ENCODE assay signal across 8 cellular contexts in genomic region chr1:151327903-151328674, GRCh38. TPM values are rescaled to one million over a fixed set of nuclear protein-coding genes. Genes with fewer than 3 reads are reported as not detected.
DNase-seq lines count a peak whose midpoint lies in the region; ATAC-seq and TF ChIP-seq lines count a peak whose summit lies in the region.

No MANE protein-coding gene starts in this region.

- no peaks in the 10 kb centered on the region for H3K27me3 ChIP-seq in prostate gland (replicated peaks; ENCODE audit: insufficient read depth)

- POLR2A ChIA-PET in activated CD8-positive, alpha-beta T cell treated with anti-CD3 and anti-CD28 coated beads for 36 hours (lab: Charles Lee) = interaction anchor here (0.6 to 11.7 kb wide), 12 partner anchors 8 to 880 kb away, joined by 3 to 120 read pairs (median 5); partner anchors contain the start of genes PSMB4 and ZNF687

- intact Hi-C loops in activated CD8-positive, alpha-beta T cell treated with anti-CD3 and anti-CD28 coated beads for 36 hours (cut with micrococcal nuclease) = no loop called here
- intact Hi-C loops in Right ventricle myocardium superior (cut with DNase I) (no loop called here), prostate gland (cut with DNase I) (no loop called here)

- peak; percentile 61 for DNase-seq in NCI-H345 (lab: John Stamatoyannopoulos, UW)
- DNase-seq in NCI-H345 treated with DMSO at 0.1 percent for 48 hours (lab: John Stamatoyannopoulos, UW; ENCODE audit: unreplicated experiment) = no peak
- peak; percentile 28 for DNase-seq in activated CD8-positive, alpha-beta T cell treated with anti-CD3 and anti-CD28 coated beads for 36 hours
- DNase-seq in Right ventricle myocardium superior = no peak
- no peak for DNase-seq in prostate gland (ENCODE audit: low spot score)
- DNase-seq in pons (ENCODE audit: low spot score) = no peak

- H3K36me3 ChIP-seq in prostate gland = no peaks in the 10 kb centered on the region

- H3K4me3 Mint-ChIP-seq in activated CD8-positive, alpha-beta T cell treated with anti-CD3 and anti-CD28 coated beads for 36 hours = peak overlapping the region; percentile 84

- H3K4me3 ChIP-seq in prostate gland = peak overlapping the region; percentile 75 to 77

- ATAC-seq in HG03175 (IDR thresholded peaks at IDR 0.05; ENCODE audit: unreplicated experiment) (peak; percentile 8), Right ventricle myocardium superior (ENCODE audit: poor library complexity) (peak; percentile 37), GM18873 (IDR thresholded peaks at IDR 0.05; ENCODE audit: low FRiP score, unreplicated experiment) (no peak)
- ATAC-seq in activated CD8-positive, alpha-beta T cell treated with anti-CD3 and anti-CD28 coated beads for 36 hours = peak; percentile 5

- TF ChIP-seq CTCF in activated CD8-positive, alpha-beta T cell treated with anti-CD3 and anti-CD28 coated beads for 36 hours (IDR thresholded peaks at IDR 0.05) = no peak
- no peak for TF ChIP-seq CTCF in prostate gland (IDR thresholded peaks at IDR 0.05)

- H3K9me3 Mint-ChIP-seq in activated CD8-positive, alpha-beta T cell treated with anti-CD3 and anti-CD28 coated beads for 36 hours = no peaks in the 10 kb centered on the region

- TF ChIP-seq POLR2A in prostate gland (IDR thresholded peaks at IDR 0.05) = no peak

- H3K27ac ChIP-seq in prostate gland = peak overlapping the region; percentile 87 to 93

- WGBS in prostate gland = 18% methylated on average over 34 of the region's 34 CpGs

- H3K36me3 Mint-ChIP-seq in activated CD8-positive, alpha-beta T cell treated with anti-CD3 and anti-CD28 coated beads for 36 hours (ENCODE audit: low read depth) = peaks cover 21% of the 10 kb centered on the region

- H3K4me1 ChIP-seq in prostate gland (replicated peaks) = peaks cover 9% of the 10 kb centered on the region

- peaks cover 26% of the 10 kb centered on the region for H3K4me1 Mint-ChIP-seq in activated CD8-positive, alpha-beta T cell treated with anti-CD3 and anti-CD28 coated beads for 36 hours (ENCODE audit: low read depth)

- H3K9me3 ChIP-seq in prostate gland = no peaks in the 10 kb centered on the region

- CTCF ChIA-PET in activated CD8-positive, alpha-beta T cell treated with anti-CD3 and anti-CD28 coated beads for 36 hours (lab: Charles Lee) = interaction anchor here (0.7 to 9.1 kb wide), 8 partner anchors 12 to 171 kb away, joined by 3 to 115 read pairs (median 4); partner anchors contain the start of gene VPS72

- H3K27ac Mint-ChIP-seq in activated CD8-positive, alpha-beta T cell treated with anti-CD3 and anti-CD28 coated beads for 36 hours = peak overlapping the region; percentile 96

- no peaks in the 10 kb centered on the region for H3K27me3 Mint-ChIP-seq in activated CD8-positive, alpha-beta T cell treated with anti-CD3 and anti-CD28 coated beads for 36 hours

RNA-seq across cellular contexts. Expression of gene PI4KB, which starts 0.9 kb away (rescaled TPM):
- total RNA-seq in activated CD8-positive, alpha-beta T cell treated with anti-CD3 and anti-CD28 coated beads for 36 hours = 10 to 100 TPM; 46.6 to 47.3 TPM
- 41.0 TPM for total RNA-seq in Right ventricle myocardium superior
- total RNA-seq in prostate gland = 10 to 100 TPM; 60.7 to 91.9 TPM

RNA-seq across cellular contexts. Expression of gene RFX5, which starts 19.0 kb away (rescaled TPM):
- 10 to 100 TPM; 55.6 to 55.7 TPM for total RNA-seq in activated CD8-positive, alpha-beta T cell treated with anti-CD3 and anti-CD28 coated beads for 36 hours
- 16.3 TPM for total RNA-seq in Right ventricle myocardium superior
- 10 to 100 TPM; 25.5 to 27.2 TPM for total RNA-seq in prostate gland

RNA-seq across cellular contexts. Expression of gene SELENBP1, which starts 44.4 kb away (rescaled TPM):
- not detected for total RNA-seq in activated CD8-positive, alpha-beta T cell treated with anti-CD3 and anti-CD28 coated beads for 36 hours
- total RNA-seq in Right ventricle myocardium superior = 119 TPM
- 100 to 1,000 TPM; 104 to 108 TPM for total RNA-seq in prostate gland

RNA-seq across cellular contexts. Expression of gene ZNF687, which starts 46.0 kb away (rescaled TPM):
- 10 to 100 TPM; 27.3 to 29.5 TPM for total RNA-seq in activated CD8-positive, alpha-beta T cell treated with anti-CD3 and anti-CD28 coated beads for 36 hours
- total RNA-seq in Right ventricle myocardium superior (12.4 TPM), prostate gland (10 to 100 TPM; 30.1 to 46.4 TPM)

Comparison
In these comparisons a context has a peak if more than half of its experiments do, and no peak if none do; other contexts are left out.
1. DNase-seq: peak in NCI-H345 (single experiment) and activated CD8-positive, alpha-beta T cell treated with anti-CD3 and anti-CD28 coated beads for 36 hours (single experiment); none in NCI-H345 treated with DMSO at 0.1 percent for 48 hours (single experiment), Right ventricle myocardium superior (single experiment), prostate gland (single experiment) and pons (single experiment).
2. RNA of gene SELENBP1, which starts 44.4 kb away (total RNA-seq): 119 TPM in Right ventricle myocardium superior (single experiment) and 104 to 108 TPM in prostate gland; not detected in activated CD8-positive, alpha-beta T cell treated with anti-CD3 and anti-CD28 coated beads for 36 hours; every median in the first group is over 100 times any median in the second.